Comparison of ENCODE assay signal across 29 cellular contexts in the genomic region with DNA sequence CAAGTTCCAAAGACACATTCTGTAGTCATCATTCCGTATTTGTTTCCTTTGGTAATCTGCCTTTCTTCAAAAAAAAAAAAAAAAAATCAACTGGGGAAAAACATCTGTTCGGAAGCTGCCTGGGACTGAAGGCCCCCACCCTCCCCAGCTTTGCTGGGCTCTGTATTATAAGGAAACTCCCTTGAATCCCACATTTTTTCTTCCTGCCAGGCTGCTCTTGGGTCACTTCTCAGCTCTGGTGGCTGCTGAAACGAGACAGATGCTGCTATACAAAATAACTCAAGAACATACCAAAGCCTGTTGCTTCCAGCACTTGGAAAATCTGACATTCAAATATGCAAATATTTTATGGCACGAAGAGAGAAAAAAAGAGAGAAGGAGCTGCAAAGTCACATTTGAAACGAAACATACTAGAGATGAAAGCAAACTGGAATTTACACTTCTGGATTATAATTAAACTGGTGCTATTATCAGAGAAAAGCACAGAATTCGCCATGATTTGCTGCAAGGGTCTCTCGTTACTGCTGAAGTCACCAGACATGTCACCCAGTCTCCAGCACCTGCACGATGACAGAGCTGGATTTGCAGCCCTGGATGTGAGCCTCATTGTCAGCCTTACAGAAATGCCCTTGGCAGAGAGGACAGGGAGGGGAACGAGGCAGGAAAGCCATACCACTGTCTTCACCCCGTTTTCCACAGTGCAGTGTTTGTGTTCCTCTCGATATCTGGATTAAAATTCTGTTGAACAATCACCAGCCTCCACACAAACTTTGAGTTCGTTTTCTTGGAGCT. TPM values are rescaled to one million over a fixed set of nuclear protein-coding genes. Genes with fewer than 3 reads are reported as not detected.
DNase-seq lines count a peak whose midpoint lies in the region; ATAC-seq and TF ChIP-seq lines count a peak whose summit lies in the region.
"Had no signal": no experiment of that assay in that cellular context is flagged by ENCODE, and none has a peak within 500 bp of the region (broad histone marks: within the 10 kb centered on the region; RNA-seq: fewer than 3 reads in every experiment).

No MANE protein-coding gene starts in this region.

- intact Hi-C loops in left cardiac atrium (cut with DNase I) = no loop called here

- TF ChIP-seq CTCF in AG10803 (conservative IDR thresholded peaks at IDR 0.05; ENCODE audit: low read length) = no peak
- no peak for TF ChIP-seq CTCF in parathyroid adenoma (IDR thresholded peaks at IDR 0.05)

- no peak overlapping the region for H3K4me3 ChIP-seq in AG10803 (ENCODE audit: low read length)
- no peak overlapping the region for H3K4me3 ChIP-seq in parathyroid adenoma (ENCODE audit: low read depth, low read length)
- H3K4me3 ChIP-seq: GM12878, upper lobe of left lung had no signal

- no peaks in the 10 kb centered on the region for H3K4me1 ChIP-seq in parathyroid adenoma

- no peak overlapping the region for H3K9ac ChIP-seq in parathyroid adenoma

- H3K27ac ChIP-seq in parathyroid adenoma = peak overlapping the region; percentile 7

- no peak overlapping the region for H2AFZ ChIP-seq in parathyroid adenoma

- no peak overlapping the region for H3K4me2 ChIP-seq in parathyroid adenoma (ENCODE audit: low read length)

- peak; percentile 17 for DNase-seq in AG10803 (ENCODE audit: low read depth)
- peak; percentile 17 for DNase-seq in dedifferentiated amniotic fluid mesenchymal stem cell (ENCODE audit: extremely low spot score)
- peak; percentile 42 for DNase-seq in left cardiac atrium
- no peak for DNase-seq in GM19240 (ENCODE audit: insufficient read length, low spot score)
- DNase-seq in OCI-M1 (lab: John Stamatoyannopoulos, UW) = no peak
- no peak for DNase-seq in DMS114 treated with DMSO at 0.1 percent for 48 hours (lab: John Stamatoyannopoulos, UW; ENCODE audit: unreplicated experiment)
- DNase-seq: activated CD4-positive, alpha-beta T cell treated with anti-CD3 and anti-CD28 coated beads, Interleukin-2, amount 50 U/mL, for 48 hours; activated CD4-positive, CD25-positive, alpha-beta regulatory T cell treated with anti-CD3 and anti-CD28 coated beads, Interleukin-2, amount 50 U/mL, for 72 hours; activated naive CD8-positive, alpha-beta T cell treated with anti-CD3 and anti-CD28 coated beads, Interleukin-2, amount 50 U/mL, for 24 hours; activated T-cell treated with anti-CD3 and anti-CD28 coated beads, Interleukin-2, amount 50 U/mL, for 72 hours; CD4-positive, alpha-beta memory T cell; H9; immature natural killer cell; KG1; left colon; MM.1S; NCI-H1105 treated with DMSO at 0.1 percent for 48 hours; NCI-H1930; NCI-H2171 treated with DMSO at 0.1 percent for 48 hours; NCI-H510A treated with DMSO at 0.1 percent for 48 hours; NK-92 treated with Interleukin-12 subunit alpha and Interleukin-12 subunit beta, amount 100 ng/mL, for 24 hours; SHP77 treated with DMSO at 0.1 percent for 48 hours; stimulated activated CD4-positive, alpha-beta T cell treated with anti-CD3 and anti-CD28 coated beads, Interleukin-15, amount 100 ng/mL, for 24 hours; stimulated activated naive B cell treated with anti-CD40 and anti-IgM and Interleukin-4, amounts not matched to agents 10 μg/mL and 1 μg/mL and 100 μg/mL, for 72 hours; upper lobe of left lung had no signal

- ATAC-seq in left cardiac atrium (peak; percentile 46 to 79), HG03108 (IDR thresholded peaks at IDR 0.05; ENCODE audit: unreplicated experiment) (no peak)
- ATAC-seq: activated naive CD8-positive, alpha-beta T cell treated with anti-CD3 and anti-CD28 coated beads, Interleukin-2, amount 50 U/mL, for 24 hours; activated T-cell treated with anti-CD3 and anti-CD28 coated beads, Interleukin-2, amount 50 U/mL, for 72 hours; GM12878; left colon; stimulated activated naive B cell treated with anti-CD40 and anti-IgM and Interleukin-4, amounts not matched to agents 10 μg/mL and 1 μg/mL and 100 μg/mL, for 72 hours had no signal

- no peaks in the 10 kb centered on the region for H3K36me3 ChIP-seq in parathyroid adenoma (ENCODE audit: control insufficient read depth, insufficient read depth, low read length)
- H3K36me3 ChIP-seq: upper lobe of left lung had no signal

- H3K79me2 ChIP-seq in parathyroid adenoma = no peaks in the 10 kb centered on the region

- no peaks in the 10 kb centered on the region for H3K27me3 ChIP-seq in parathyroid adenoma (ENCODE audit: control insufficient read depth, insufficient read depth, low read length)
- H3K27me3 ChIP-seq: upper lobe of left lung had no signal

- no peaks in the 10 kb centered on the region for H3K9me3 ChIP-seq in parathyroid adenoma (ENCODE audit: control insufficient read depth, low read length)
- H3K9me3 ChIP-seq: upper lobe of left lung had no signal

RNA-seq across cellular contexts. Expression of a gene that starts 47.8 kb away (rescaled TPM):
- total RNA-seq in left cardiac atrium = 10 to 100 TPM; 33.3 to 40.0 TPM
- total RNA-seq: dermis microvascular lymphatic vessel endothelial cell had no signal

Comparison
In these comparisons a context has a peak if more than half of its experiments do, and no peak if none do; other contexts are left out.
1. DNase-seq: peak in AG10803 (single experiment), dedifferentiated amniotic fluid mesenchymal stem cell (single experiment) and left cardiac atrium (single experiment); none in GM19240 (single experiment), OCI-M1 (single experiment) and DMS114 treated with DMSO at 0.1 percent for 48 hours (single experiment).